Comparison of ENCODE assay signal across 10 cellular contexts in genomic region chr2:74205113-74205512, GRCh38. TPM values are rescaled to one million over a fixed set of nuclear protein-coding genes. Genes with fewer than 3 reads are reported as not detected.
DNase-seq lines count a peak whose midpoint lies in the region; ATAC-seq and TF ChIP-seq lines count a peak whose summit lies in the region.
"Had no signal": no experiment of that assay in that cellular context is flagged by ENCODE, and none has a peak within 500 bp of the region (broad histone marks: within the 10 kb centered on the region; RNA-seq: fewer than 3 reads in every experiment).

No MANE protein-coding gene starts in this region.

- H3K27ac ChIP-seq in BLaER1 (no peak overlapping the region), HUES6 (ENCODE audit: low read depth, low read length) (no peak overlapping the region; the same call in 1 of the 2 replicates), ascending aorta (peak overlapping the region; percentile 37 to 67)

- no peak for TF ChIP-seq CTCF in ascending aorta (IDR thresholded peaks at IDR 0.05)

- no peaks in the 10 kb centered on the region for H3K9me3 Mint-ChIP-seq in naive B cell

- intact Hi-C loops in ascending aorta (cut with DNase I), result no loop called here

- peaks cover 50% of the 10 kb centered on the region for H3K4me1 ChIP-seq in BLaER1
- H3K4me1 ChIP-seq in HUES6 (ENCODE audit: control insufficient read depth, insufficient read depth, low read length), result peaks cover 33% of the 10 kb centered on the region
- peaks cover 30 to 79% of the 10 kb centered on the region in 2 donors for H3K4me1 ChIP-seq in ascending aorta

- peak overlapping the region in 3 of 6 donors; percentile 60 to 89 (median 79) for H3K27ac Mint-ChIP-seq in naive B cell

- H3K4me3 ChIP-seq in BLaER1 (no peak overlapping the region), HUES6 (ENCODE audit: low read depth, low read length) (peak overlapping the region; percentile 29), ascending aorta (no peak overlapping the region)
- H3K4me3 ChIP-seq: heart right ventricle had no signal

- peaks cover 17 to 35% (median 17%) of the 10 kb centered on the region in 3 donors for H3K4me1 Mint-ChIP-seq in naive B cell

- ATAC-seq in naive B cell (ENCODE audit: low read depth in 2 of 2), result no peak
- ATAC-seq: heart right ventricle had no signal

- no peaks in the 10 kb centered on the region for H3K36me3 Mint-ChIP-seq in naive B cell

- peak overlapping the region in 5 of 8 donors; percentile 48 to 78 (median 71) for H3K4me3 Mint-ChIP-seq in naive B cell

- H3K36me3 ChIP-seq in BLaER1 (peaks cover 92% of the 10 kb centered on the region), HUES6 (ENCODE audit: control insufficient read depth, insufficient read depth, low read length) (peaks cover 92% of the 10 kb centered on the region), ascending aorta (peaks cover 15 to 46% of the 10 kb centered on the region in 2 donors)

- peak overlapping the region; percentile 30; the same call in 1 of the 2 replicates for H3K9ac ChIP-seq in BLaER1
- no peak overlapping the region for H3K9ac ChIP-seq in HUES6 (ENCODE audit: low read length)

- H4K20me1 ChIP-seq in BLaER1, result peaks cover 99% of the 10 kb centered on the region

- H3K27me3 Mint-ChIP-seq in naive B cell, result no peaks in the 10 kb centered on the region

- H3K9me3 ChIP-seq in BLaER1 (no peaks in the 10 kb centered on the region), HUES6 (ENCODE audit: control insufficient read depth, insufficient read depth, low read depth, low read length) (no peaks in the 10 kb centered on the region), ascending aorta (no peaks in the 10 kb centered on the region)
- H3K9me3 ChIP-seq: heart right ventricle had no signal

- H3K27me3 ChIP-seq in BLaER1, result no peaks in the 10 kb centered on the region
- no peaks in the 10 kb centered on the region for H3K27me3 ChIP-seq in HUES6 (ENCODE audit: control insufficient read depth, insufficient read depth, low read length)
- H3K27me3 ChIP-seq in ascending aorta, result no peaks in the 10 kb centered on the region
- H3K27me3 ChIP-seq: heart right ventricle had no signal

- H3K4me2 ChIP-seq in BLaER1, result peak overlapping the region; percentile 53

- DNase-seq in ascending aorta (ENCODE audit: low spot score in 2 of 2) (no peak), naive B cell (no peak), NK-92 (lab: John Stamatoyannopoulos, UW; ENCODE audit: unreplicated experiment) (no peak), RKO (ENCODE audit: low spot score) (no peak), NCI-H526 (lab: John Stamatoyannopoulos, UW) (no peak)
- DNase-seq in stimulated activated CD4-positive, alpha-beta T cell treated with anti-CD3 and anti-CD28 coated beads, Interleukin-2, amount 100 ng/mL, for 24 hours, result no peak
- DNase-seq: heart right ventricle, NCI-H345 had no signal

RNA-seq across cellular contexts. Expression of gene MTHFD2, which starts 6.7 kb away (rescaled TPM):
- total RNA-seq in ascending aorta, result 31.7 TPM
- 1 to 10 TPM; 1.4 to 8.0 (median 4.6) TPM for polyA plus RNA-seq in naive B cell (ENCODE audit: low read depth in 6 of 6)

RNA-seq across cellular contexts. Expression of gene MOB1A, which starts 26.4 kb away (rescaled TPM):
- total RNA-seq in ascending aorta, result 56.8 TPM
- polyA plus RNA-seq in naive B cell (ENCODE audit: low read depth in 6 of 6), result 100 to 1,000 TPM; 217 to 269 (median 220) TPM

RNA-seq across cellular contexts. Expression of gene BOLA3, which starts 57.4 kb away (rescaled TPM):
- total RNA-seq in ascending aorta, result 47.3 TPM
- 10 to 100 TPM; 25.2 to 36.9 (median 31.4) TPM for polyA plus RNA-seq in naive B cell (ENCODE audit: low read depth in 6 of 6)

Comparison
In these comparisons a context has a peak if more than half of its experiments do, and no peak if none do; other contexts are left out.
1. H3K27ac ChIP-seq: peak in ascending aorta (2 of 2); none in BLaER1 (single experiment) and HUES6 (single experiment).